8 cellular contexts compared by ENCODE assay signal in the genomic region with DNA sequence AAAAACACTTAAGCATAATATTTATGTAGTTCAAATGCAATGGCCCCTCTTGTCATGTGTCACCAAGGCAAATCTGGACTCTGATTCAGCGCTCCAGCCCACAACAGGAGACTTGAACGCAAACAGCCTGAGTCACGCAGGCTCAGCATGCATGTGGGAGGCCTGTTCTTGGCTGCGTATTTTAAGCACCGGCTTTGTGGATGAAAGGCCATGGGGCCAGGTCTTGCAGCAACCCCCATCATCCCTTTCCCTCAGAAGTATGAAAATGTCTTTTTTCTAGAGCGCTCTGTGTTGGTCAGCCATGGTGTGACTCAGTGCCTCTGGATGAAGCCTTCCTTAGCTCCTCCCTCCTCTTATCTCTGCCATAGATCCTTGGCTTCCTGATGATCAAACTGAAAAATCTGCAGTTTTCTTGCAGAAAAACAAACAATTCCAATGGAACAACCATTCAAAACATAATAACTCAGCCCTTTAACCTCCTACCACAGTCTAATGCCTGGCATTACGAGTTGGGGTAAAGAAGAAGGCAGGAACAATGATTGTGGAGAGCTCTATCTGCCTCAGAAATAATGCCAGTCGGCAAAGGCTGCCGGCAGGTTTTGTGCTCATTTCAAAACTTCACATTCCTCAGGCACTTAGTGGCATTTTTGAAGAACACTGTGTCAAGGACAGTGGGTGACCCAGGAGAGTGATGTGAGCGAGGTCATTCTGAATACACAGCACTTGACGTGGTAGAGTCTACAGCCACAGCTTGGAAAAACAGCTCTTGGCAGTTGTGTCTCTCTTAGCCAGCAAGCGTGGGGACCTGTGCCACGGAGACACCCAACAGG.
DNase-seq lines count a peak whose midpoint lies in the region; ATAC-seq and TF ChIP-seq lines count a peak whose summit lies in the region.

No MANE protein-coding gene starts in this region.

- CTCF ChIA-PET in BJ (lab: Yijun Ruan, JAX): interaction anchor here (0.5 to 1.8 kb wide), 9 partner anchors 12 to 901 kb away, joined by 3 to 5 read pairs (median 3); no protein-coding TSS in a partner anchor

- TF ChIP-seq CTCF in BJ (IDR thresholded peaks at IDR 0.05; ENCODE audit: insufficient read depth, low read depth, low read length): no peak
- TF ChIP-seq CTCF in astrocyte of the spinal cord (IDR thresholded peaks at IDR 0.05; ENCODE audit: low read depth, low read length): no peak
- TF ChIP-seq CTCF in thoracic aorta (IDR thresholded peaks at IDR 0.05): no peak

- POLR2A ChIA-PET in BJ (lab: Charles Lee): no interaction called here

- peaks cover 40% of the 10 kb centered on the region for H3K36me3 ChIP-seq in BJ (ENCODE audit: control insufficient read depth, insufficient read depth, low read length)
- H3K36me3 ChIP-seq in thoracic aorta: no peaks in the 10 kb centered on the region

- in situ Hi-C loops in astrocyte of the spinal cord (cut with HindIII; ENCODE audit: low sequenced_read_pairs): no loop called here

- H3K27me3 ChIP-seq in BJ (ENCODE audit: control insufficient read depth, insufficient read depth, low read length) (no peaks in the 10 kb centered on the region), thoracic aorta (replicated peaks; ENCODE audit: insufficient read depth) (no peaks in the 10 kb centered on the region)

- H3K4me1 ChIP-seq in thoracic aorta (ENCODE audit: control insufficient read depth in 1 of 2, low read depth in 2 of 2): peaks cover 5 to 26% of the 10 kb centered on the region in 2 donors

- no peak overlapping the region for H3K4me3 ChIP-seq in BJ (ENCODE audit: low read depth, low read length)
- H3K4me3 ChIP-seq in astrocyte of the spinal cord (ENCODE audit: low read depth, low read length): peak overlapping the region; percentile 37
- no peak overlapping the region for H3K4me3 ChIP-seq in thoracic aorta

- DNase-seq in BJ (ENCODE audit: low read depth) (peak; percentile 99), MV-4-11 (lab: John Stamatoyannopoulos, UW) (peak; percentile 90), astrocyte of the spinal cord (ENCODE audit: low read depth, low spot score) (peak; percentile 100), medulla oblongata (ENCODE audit: extremely low spot score) (peak; percentile 51), thoracic aorta (ENCODE audit: low spot score) (peak; percentile 34), NCI-H2171 treated with DMSO at 0.1 percent for 48 hours (lab: John Stamatoyannopoulos, UW) (no peak)
- no peak for DNase-seq in effector CD4-positive, alpha-beta T cell

- H3K9me3 ChIP-seq in thoracic aorta: no peaks in the 10 kb centered on the region

- H3K27ac ChIP-seq in thoracic aorta: peak overlapping the region; percentile 8 to 14

- ATAC-seq in thoracic aorta (ENCODE audit: insufficient number of reproducible peaks, low FRiP score, low read depth) (peak; percentile 59), HG03175 (IDR thresholded peaks at IDR 0.05; ENCODE audit: unreplicated experiment) (no peak)

Comparison
In these comparisons a context has a peak if more than half of its experiments do, and no peak if none do; other contexts are left out.
1. DNase-seq: peak in BJ (single experiment), MV-4-11 (single experiment), astrocyte of the spinal cord (single experiment), medulla oblongata (single experiment) and thoracic aorta (single experiment); none in effector CD4-positive, alpha-beta T cell (single experiment) and NCI-H2171 treated with DMSO at 0.1 percent for 48 hours (single experiment).